In genomic region chr19:12783226-12783848, GRCh38 we compare ENCODE assay signal across 1 cellular context.
A peak's percentile ranks its signal among the peaks of the same experiment; 100 is the strongest.
TF ChIP-seq lines count a peak whose summit lies in the region.

No MANE protein-coding gene starts in this region.

TF ChIP-seq in GM12878, 131 proteins besides CTCF, POLR2A, EP300 and RAD21 (continued from another document):
- no peak for TF ChIP-seq CUX1 (IDR thresholded peaks at IDR 0.05; ENCODE audit: insufficient replicate concordance, low read depth, low read length)
- no peak for TF ChIP-seq ZNF687 (IDR thresholded peaks at IDR 0.05)
- no peak for TF ChIP-seq IRF5 (IDR thresholded peaks at IDR 0.05; ENCODE audit: borderline replicate concordance)
- TF ChIP-seq JUNB (IDR thresholded peaks at IDR 0.05): peak; percentile 84
- TF ChIP-seq ZBED1 (IDR thresholded peaks at IDR 0.05; ENCODE audit: borderline replicate concordance): 0 out of 2 replicates have a peak, but pooled peaks have one; percentile 35
- TF ChIP-seq WRNIP1 (IDR thresholded peaks at IDR 0.05; ENCODE audit: borderline replicate concordance, low read depth, low read length): no peak
- TF ChIP-seq EGR1 (IDR thresholded peaks at IDR 0.05; ENCODE audit: borderline replicate concordance in 1 of 2, low read depth in 2 of 2, low read length in 2 of 2): peak in 1 of 2 experiments; percentile 20; a peak in 1 of 3 replicates
- no peak for TF ChIP-seq IKZF2 (IDR thresholded peaks at IDR 0.05)
- TF ChIP-seq YY1 (IDR thresholded peaks at IDR 0.05; ENCODE audit: low read depth, low read length): 0 out of 2 replicates have a peak, but pooled peaks have one; percentile 52
- TF ChIP-seq ZZZ3 (IDR thresholded peaks at IDR 0.05; ENCODE audit: control insufficient read depth, insufficient read length, low read depth): no peak
TF ChIP-seq in GM12878: peak in this region for 10.
